1 cellular context compared by ENCODE assay signal in the genomic region with DNA sequence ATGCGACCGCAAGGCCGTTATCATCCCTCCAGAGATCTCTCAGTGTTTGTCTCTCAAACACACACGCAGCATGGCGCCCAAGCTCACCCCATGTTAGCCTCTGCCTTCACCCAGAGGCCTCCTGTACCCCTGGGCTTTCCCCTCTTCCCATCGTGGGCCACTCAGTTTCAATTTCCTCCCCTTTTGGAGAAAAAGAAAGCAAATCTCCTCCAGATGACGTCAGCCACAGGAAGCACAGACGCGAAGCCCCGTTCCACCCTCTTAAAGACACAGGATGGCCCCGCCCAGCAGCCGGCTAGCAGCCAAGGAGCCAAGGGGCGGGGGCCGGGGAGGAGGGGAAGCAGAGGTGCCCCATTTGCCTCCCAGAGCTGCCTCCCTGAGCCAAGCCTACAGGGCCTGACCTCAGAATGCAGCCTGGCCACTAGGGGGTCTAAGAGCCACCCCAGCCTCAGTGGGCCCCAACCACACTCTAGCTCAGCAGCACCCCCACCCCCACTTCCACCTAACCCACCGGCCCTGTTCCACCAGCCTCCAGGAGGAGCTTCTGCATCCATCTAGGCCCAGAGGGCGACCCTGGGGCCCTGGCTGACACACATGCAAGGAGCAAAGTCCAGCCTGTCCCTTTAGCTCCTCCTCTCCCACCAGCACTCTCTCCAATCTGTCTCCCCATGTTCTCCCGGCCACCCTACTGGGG.
TF ChIP-seq lines count a peak whose summit lies in the region.

No MANE protein-coding gene starts in this region.

TF ChIP-seq in HEK293, 187 proteins besides CTCF, POLR2A, EP300 and RAD21 (continued from another document and continues in another):
- TF ChIP-seq, protein P1, sequence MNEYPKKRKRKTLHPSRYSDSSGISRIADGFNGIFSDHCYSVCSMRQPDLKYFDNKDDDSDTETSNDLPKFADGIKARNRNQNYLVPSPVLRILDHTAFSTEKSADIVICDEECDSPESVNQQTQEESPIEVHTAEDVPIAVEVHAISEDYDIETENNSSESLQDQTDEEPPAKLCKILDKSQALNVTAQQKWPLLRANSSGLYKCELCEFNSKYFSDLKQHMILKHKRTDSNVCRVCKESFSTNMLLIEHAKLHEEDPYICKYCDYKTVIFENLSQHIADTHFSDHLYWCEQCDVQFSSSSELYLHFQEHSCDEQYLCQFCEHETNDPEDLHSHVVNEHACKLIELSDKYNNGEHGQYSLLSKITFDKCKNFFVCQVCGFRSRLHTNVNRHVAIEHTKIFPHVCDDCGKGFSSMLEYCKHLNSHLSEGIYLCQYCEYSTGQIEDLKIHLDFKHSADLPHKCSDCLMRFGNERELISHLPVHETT (tag by site-specific recombination; IDR thresholded peaks at IDR 0.05), result 0 out of 2 replicates have a peak, but pooled peaks have one; percentile 26
- TF ChIP-seq, protein P2, sequence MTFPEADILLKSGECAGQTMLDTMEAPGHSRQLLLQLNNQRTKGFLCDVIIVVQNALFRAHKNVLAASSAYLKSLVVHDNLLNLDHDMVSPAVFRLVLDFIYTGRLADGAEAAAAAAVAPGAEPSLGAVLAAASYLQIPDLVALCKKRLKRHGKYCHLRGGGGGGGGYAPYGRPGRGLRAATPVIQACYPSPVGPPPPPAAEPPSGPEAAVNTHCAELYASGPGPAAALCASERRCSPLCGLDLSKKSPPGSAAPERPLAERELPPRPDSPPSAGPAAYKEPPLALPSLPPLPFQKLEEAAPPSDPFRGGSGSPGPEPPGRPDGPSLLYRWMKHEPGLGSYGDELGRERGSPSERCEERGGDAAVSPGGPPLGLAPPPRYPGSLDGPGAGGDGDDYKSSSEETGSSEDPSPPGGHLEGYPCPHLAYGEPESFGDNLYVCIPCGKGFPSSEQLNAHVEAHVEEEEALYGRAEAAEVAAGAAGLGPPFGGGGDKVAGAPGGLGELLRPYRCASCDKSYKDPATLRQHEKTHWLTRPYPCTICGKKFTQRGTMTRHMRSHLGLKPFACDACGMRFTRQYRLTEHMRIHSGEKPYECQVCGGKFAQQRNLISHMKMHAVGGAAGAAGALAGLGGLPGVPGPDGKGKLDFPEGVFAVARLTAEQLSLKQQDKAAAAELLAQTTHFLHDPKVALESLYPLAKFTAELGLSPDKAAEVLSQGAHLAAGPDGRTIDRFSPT (tag by site-specific recombination; IDR thresholded peaks at IDR 0.05), result 0 out of 2 replicates have a peak, but pooled peaks have one; percentile 38
- TF ChIP-seq, protein P3, sequence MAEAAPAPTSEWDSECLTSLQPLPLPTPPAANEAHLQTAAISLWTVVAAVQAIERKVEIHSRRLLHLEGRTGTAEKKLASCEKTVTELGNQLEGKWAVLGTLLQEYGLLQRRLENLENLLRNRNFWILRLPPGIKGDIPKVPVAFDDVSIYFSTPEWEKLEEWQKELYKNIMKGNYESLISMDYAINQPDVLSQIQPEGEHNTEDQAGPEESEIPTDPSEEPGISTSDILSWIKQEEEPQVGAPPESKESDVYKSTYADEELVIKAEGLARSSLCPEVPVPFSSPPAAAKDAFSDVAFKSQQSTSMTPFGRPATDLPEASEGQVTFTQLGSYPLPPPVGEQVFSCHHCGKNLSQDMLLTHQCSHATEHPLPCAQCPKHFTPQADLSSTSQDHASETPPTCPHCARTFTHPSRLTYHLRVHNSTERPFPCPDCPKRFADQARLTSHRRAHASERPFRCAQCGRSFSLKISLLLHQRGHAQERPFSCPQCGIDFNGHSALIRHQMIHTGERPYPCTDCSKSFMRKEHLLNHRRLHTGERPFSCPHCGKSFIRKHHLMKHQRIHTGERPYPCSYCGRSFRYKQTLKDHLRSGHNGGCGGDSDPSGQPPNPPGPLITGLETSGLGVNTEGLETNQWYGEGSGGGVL (tag by site-specific recombination; IDR thresholded peaks at IDR 0.05), result peak; percentile 78
- TF ChIP-seq REPIN1 (tag by site-specific recombination; IDR thresholded peaks at IDR 0.05; ENCODE audit: low read depth) (no peak), ZNF350 (tag by site-specific recombination; IDR thresholded peaks at IDR 0.05) (no peak), ZBTB21 (tag by site-specific recombination; IDR thresholded peaks at IDR 0.05) (peak; percentile 91), ZNF174 (tag by site-specific recombination; IDR thresholded peaks at IDR 0.05) (no peak), ZNF416 (tag by site-specific recombination; IDR thresholded peaks at IDR 0.05) (no peak), ZNF10 (tag by site-specific recombination; IDR thresholded peaks at IDR 0.05) (no peak), ZNF837 (tag by site-specific recombination; IDR thresholded peaks at IDR 0.05) (no peak), ZNF354C (tag by site-specific recombination; IDR thresholded peaks at IDR 0.05; ENCODE audit: borderline replicate concordance, low read depth) (no peak), ZNF658 (tag by site-specific recombination; IDR thresholded peaks at IDR 0.05) (no peak), ZNF585B (tag by site-specific recombination; IDR thresholded peaks at IDR 0.05) (no peak), KLF8 (tag by site-specific recombination; IDR thresholded peaks at IDR 0.05) (peak; percentile 67; the same call in 1 of the 2 replicates), ZNF510 (tag by site-specific recombination; IDR thresholded peaks at IDR 0.05; ENCODE audit: insufficient replicate concordance) (no peak), ZNF560 (tag by site-specific recombination; IDR thresholded peaks at IDR 0.05; ENCODE audit: borderline replicate concordance) (no peak), ZNF561 (tag by site-specific recombination; IDR thresholded peaks at IDR 0.05; ENCODE audit: borderline replicate concordance) (0 out of 2 replicates have a peak, but pooled peaks have one; percentile 58), SP7 (tag by site-specific recombination; IDR thresholded peaks at IDR 0.05) (peak; percentile 82), ZNF175 (tag by site-specific recombination; IDR thresholded peaks at IDR 0.05) (no peak), ZNF394 (tag by site-specific recombination; IDR thresholded peaks at IDR 0.05; ENCODE audit: borderline replicate concordance) (peak; percentile 39; the same call in 1 of the 2 replicates), ZNF624 (tag by site-specific recombination; IDR thresholded peaks at IDR 0.05) (no peak), ZFP37 (tag by site-specific recombination; IDR thresholded peaks at IDR 0.05) (no peak)
- TF ChIP-seq, protein P4, sequence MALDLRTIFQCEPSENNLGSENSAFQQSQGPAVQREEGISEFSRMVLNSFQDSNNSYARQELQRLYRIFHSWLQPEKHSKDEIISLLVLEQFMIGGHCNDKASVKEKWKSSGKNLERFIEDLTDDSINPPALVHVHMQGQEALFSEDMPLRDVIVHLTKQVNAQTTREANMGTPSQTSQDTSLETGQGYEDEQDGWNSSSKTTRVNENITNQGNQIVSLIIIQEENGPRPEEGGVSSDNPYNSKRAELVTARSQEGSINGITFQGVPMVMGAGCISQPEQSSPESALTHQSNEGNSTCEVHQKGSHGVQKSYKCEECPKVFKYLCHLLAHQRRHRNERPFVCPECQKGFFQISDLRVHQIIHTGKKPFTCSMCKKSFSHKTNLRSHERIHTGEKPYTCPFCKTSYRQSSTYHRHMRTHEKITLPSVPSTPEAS (tag by site-specific recombination; IDR thresholded peaks at IDR 0.05), result peak; percentile 95
- TF ChIP-seq, protein P5, sequence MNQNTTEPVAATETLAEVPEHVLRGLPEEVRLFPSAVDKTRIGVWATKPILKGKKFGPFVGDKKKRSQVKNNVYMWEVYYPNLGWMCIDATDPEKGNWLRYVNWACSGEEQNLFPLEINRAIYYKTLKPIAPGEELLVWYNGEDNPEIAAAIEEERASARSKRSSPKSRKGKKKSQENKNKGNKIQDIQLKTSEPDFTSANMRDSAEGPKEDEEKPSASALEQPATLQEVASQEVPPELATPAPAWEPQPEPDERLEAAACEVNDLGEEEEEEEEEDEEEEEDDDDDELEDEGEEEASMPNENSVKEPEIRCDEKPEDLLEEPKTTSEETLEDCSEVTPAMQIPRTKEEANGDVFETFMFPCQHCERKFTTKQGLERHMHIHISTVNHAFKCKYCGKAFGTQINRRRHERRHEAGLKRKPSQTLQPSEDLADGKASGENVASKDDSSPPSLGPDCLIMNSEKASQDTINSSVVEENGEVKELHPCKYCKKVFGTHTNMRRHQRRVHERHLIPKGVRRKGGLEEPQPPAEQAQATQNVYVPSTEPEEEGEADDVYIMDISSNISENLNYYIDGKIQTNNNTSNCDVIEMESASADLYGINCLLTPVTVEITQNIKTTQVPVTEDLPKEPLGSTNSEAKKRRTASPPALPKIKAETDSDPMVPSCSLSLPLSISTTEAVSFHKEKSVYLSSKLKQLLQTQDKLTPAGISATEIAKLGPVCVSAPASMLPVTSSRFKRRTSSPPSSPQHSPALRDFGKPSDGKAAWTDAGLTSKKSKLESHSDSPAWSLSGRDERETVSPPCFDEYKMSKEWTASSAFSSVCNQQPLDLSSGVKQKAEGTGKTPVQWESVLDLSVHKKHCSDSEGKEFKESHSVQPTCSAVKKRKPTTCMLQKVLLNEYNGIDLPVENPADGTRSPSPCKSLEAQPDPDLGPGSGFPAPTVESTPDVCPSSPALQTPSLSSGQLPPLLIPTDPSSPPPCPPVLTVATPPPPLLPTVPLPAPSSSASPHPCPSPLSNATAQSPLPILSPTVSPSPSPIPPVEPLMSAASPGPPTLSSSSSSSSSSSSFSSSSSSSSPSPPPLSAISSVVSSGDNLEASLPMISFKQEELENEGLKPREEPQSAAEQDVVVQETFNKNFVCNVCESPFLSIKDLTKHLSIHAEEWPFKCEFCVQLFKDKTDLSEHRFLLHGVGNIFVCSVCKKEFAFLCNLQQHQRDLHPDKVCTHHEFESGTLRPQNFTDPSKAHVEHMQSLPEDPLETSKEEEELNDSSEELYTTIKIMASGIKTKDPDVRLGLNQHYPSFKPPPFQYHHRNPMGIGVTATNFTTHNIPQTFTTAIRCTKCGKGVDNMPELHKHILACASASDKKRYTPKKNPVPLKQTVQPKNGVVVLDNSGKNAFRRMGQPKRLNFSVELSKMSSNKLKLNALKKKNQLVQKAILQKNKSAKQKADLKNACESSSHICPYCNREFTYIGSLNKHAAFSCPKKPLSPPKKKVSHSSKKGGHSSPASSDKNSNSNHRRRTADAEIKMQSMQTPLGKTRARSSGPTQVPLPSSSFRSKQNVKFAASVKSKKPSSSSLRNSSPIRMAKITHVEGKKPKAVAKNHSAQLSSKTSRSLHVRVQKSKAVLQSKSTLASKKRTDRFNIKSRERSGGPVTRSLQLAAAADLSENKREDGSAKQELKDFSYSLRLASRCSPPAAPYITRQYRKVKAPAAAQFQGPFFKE (tag by site-specific recombination; IDR thresholded peaks at IDR 0.05; ENCODE audit: borderline replicate concordance), result no peak
- TF ChIP-seq, protein P6, sequence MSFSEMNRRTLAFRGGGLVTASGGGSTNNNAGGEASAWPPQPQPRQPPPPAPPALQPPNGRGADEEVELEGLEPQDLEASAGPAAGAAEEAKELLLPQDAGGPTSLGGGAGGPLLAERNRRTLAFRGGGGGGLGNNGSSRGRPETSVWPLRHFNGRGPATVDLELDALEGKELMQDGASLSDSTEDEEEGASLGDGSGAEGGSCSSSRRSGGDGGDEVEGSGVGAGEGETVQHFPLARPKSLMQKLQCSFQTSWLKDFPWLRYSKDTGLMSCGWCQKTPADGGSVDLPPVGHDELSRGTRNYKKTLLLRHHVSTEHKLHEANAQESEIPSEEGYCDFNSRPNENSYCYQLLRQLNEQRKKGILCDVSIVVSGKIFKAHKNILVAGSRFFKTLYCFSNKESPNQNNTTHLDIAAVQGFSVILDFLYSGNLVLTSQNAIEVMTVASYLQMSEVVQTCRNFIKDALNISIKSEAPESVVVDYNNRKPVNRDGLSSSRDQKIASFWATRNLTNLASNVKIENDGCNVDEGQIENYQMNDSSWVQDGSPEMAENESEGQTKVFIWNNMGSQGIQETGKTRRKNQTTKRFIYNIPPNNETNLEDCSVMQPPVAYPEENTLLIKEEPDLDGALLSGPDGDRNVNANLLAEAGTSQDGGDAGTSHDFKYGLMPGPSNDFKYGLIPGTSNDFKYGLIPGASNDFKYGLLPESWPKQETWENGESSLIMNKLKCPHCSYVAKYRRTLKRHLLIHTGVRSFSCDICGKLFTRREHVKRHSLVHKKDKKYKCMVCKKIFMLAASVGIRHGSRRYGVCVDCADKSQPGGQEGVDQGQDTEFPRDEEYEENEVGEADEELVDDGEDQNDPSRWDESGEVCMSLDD (tag by site-specific recombination; IDR thresholded peaks at IDR 0.05), result peak; percentile 74
- TF ChIP-seq, protein P7, sequence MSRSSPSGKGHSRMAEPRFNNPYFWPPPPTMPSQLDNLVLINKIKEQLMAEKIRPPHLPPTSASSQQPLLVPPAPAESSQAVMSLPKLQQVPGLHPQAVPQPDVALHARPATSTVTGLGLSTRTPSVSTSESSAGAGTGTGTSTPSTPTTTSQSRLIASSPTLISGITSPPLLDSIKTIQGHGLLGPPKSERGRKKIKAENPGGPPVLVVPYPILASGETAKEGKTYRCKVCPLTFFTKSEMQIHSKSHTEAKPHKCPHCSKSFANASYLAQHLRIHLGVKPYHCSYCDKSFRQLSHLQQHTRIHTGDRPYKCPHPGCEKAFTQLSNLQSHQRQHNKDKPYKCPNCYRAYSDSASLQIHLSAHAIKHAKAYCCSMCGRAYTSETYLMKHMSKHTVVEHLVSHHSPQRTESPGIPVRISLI (tag by site-specific recombination; IDR thresholded peaks at IDR 0.05), result no peak
- TF ChIP-seq, protein P8, sequence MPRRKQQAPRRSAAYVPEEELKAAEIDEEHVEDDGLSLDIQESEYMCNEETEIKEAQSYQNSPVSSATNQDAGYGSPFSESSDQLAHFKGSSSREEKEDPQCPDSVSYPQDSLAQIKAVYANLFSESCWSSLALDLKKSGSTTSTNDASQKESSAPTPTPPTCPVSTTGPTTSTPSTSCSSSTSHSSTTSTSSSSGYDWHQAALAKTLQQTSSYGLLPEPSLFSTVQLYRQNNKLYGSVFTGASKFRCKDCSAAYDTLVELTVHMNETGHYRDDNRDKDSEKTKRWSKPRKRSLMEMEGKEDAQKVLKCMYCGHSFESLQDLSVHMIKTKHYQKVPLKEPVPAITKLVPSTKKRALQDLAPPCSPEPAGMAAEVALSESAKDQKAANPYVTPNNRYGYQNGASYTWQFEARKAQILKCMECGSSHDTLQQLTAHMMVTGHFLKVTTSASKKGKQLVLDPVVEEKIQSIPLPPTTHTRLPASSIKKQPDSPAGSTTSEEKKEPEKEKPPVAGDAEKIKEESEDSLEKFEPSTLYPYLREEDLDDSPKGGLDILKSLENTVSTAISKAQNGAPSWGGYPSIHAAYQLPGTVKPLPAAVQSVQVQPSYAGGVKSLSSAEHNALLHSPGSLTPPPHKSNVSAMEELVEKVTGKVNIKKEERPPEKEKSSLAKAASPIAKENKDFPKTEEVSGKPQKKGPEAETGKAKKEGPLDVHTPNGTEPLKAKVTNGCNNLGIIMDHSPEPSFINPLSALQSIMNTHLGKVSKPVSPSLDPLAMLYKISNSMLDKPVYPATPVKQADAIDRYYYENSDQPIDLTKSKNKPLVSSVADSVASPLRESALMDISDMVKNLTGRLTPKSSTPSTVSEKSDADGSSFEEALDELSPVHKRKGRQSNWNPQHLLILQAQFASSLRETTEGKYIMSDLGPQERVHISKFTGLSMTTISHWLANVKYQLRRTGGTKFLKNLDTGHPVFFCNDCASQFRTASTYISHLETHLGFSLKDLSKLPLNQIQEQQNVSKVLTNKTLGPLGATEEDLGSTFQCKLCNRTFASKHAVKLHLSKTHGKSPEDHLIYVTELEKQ (tag by site-specific recombination; IDR thresholded peaks at IDR 0.05; ENCODE audit: borderline replicate concordance), result no peak
